ENCODE assay signal across 1 cellular context in genomic region chr2:130826821-130827501, GRCh38.
TF ChIP-seq lines count a peak whose summit lies in the region.

No MANE protein-coding gene starts in this region.

TF ChIP-seq in HEK293T, 16 proteins besides CTCF, POLR2A, EP300 and RAD21:
- TF ChIP-seq HDGF (IDR thresholded peaks at IDR 0.05; ENCODE audit: borderline replicate concordance): no peak
- no peak for TF ChIP-seq ELF4 (IDR thresholded peaks at IDR 0.05)
- TF ChIP-seq CTBP1 (IDR thresholded peaks at IDR 0.05; ENCODE audit: borderline replicate concordance): no peak
- no peak for TF ChIP-seq FOXM1 (IDR thresholded peaks at IDR 0.05; ENCODE audit: borderline replicate concordance)
- TF ChIP-seq ARNT (IDR thresholded peaks at IDR 0.05): no peak
- TF ChIP-seq L3MBTL2 (conservative IDR thresholded peaks at IDR 0.05): no peak
- no peak for TF ChIP-seq SUZ12 (IDR thresholded peaks at IDR 0.05)
- no peak for TF ChIP-seq BHLHE40 (IDR thresholded peaks at IDR 0.05; ENCODE audit: borderline replicate concordance)
- TF ChIP-seq LEF1 (IDR thresholded peaks at IDR 0.05; ENCODE audit: borderline replicate concordance): no peak
- TF ChIP-seq SP1 (IDR thresholded peaks at IDR 0.05): no peak
- no peak for TF ChIP-seq NFRKB (IDR thresholded peaks at IDR 0.05)
- TF ChIP-seq TARDBP (IDR thresholded peaks at IDR 0.05): no peak
